19 cellular contexts compared by ENCODE assay signal in genomic region chr6:139546117-139546495, GRCh38.
DNase-seq lines count a peak whose midpoint lies in the region; ATAC-seq and TF ChIP-seq lines count a peak whose summit lies in the region.
"Had no signal": no experiment of that assay in that cellular context is flagged by ENCODE, and none has a peak within 500 bp of the region (broad histone marks: within the 10 kb centered on the region; RNA-seq: fewer than 3 reads in every experiment).

No MANE protein-coding gene starts in this region.

- H3K4me3 ChIP-seq in hepatocyte = no peak overlapping the region
- H3K4me3 ChIP-seq in smooth muscle cell = no peak overlapping the region
- H3K4me3 ChIP-seq: left ventricle myocardium inferior had no signal

- ATAC-seq in SK-N-SH treated with all-trans-retinoic acid at 6 μM for 48 hours (peak; percentile 21; the same call in 2 of the 3 replicates), HG02763 (IDR thresholded peaks at IDR 0.05; ENCODE audit: unreplicated experiment) (no peak)
- ATAC-seq: activated CD4-positive, CD25-positive, alpha-beta regulatory T cell treated with anti-CD3 and anti-CD28 coated beads, Interleukin-2, amount 50 U/mL, for 24 hours had no signal

- H3K4me2 ChIP-seq in hepatocyte = peak overlapping the region; percentile 1
- H3K4me2 ChIP-seq in smooth muscle cell = no peak overlapping the region
- H3K4me2 ChIP-seq: KMS-11 had no signal

- H3K79me2 ChIP-seq in hepatocyte = no peaks in the 10 kb centered on the region
- no peaks in the 10 kb centered on the region for H3K79me2 ChIP-seq in smooth muscle cell (ENCODE audit: low read depth)

- WGBS in hepatocyte (ENCODE audit: low lambda C conversion rate, missing lambda C conversion rate) = 88% methylated on average over 2 of the region's 2 CpGs
- 96% methylated on average over 2 of the region's 2 CpGs for WGBS in smooth muscle cell (ENCODE audit: low lambda C conversion rate)

- H4K20me1 ChIP-seq in hepatocyte (ENCODE audit: insufficient read depth, poor library complexity, severe bottlenecking) (no peaks in the 10 kb centered on the region), smooth muscle cell (ENCODE audit: low read depth) (no peaks in the 10 kb centered on the region)

- no peaks in the 10 kb centered on the region for H3K27me3 ChIP-seq in hepatocyte
- no peaks in the 10 kb centered on the region for H3K27me3 ChIP-seq in smooth muscle cell (ENCODE audit: low read depth)

- H3K9ac ChIP-seq in smooth muscle cell (ENCODE audit: low read depth) = no peak overlapping the region
- H3K9ac ChIP-seq: KMS-11 had no signal

- H2AFZ ChIP-seq in hepatocyte (no peak overlapping the region), smooth muscle cell (ENCODE audit: low read depth) (peak overlapping the region; percentile 85)

- DNase-seq in DMS114 treated with DMSO at 0.1 percent for 48 hours (lab: John Stamatoyannopoulos, UW; ENCODE audit: unreplicated experiment) = peak; percentile 35
- DNase-seq in hepatocyte (ENCODE audit: low spot score) = no peak
- DNase-seq in smooth muscle cell (lab: John Stamatoyannopoulos, UW; ENCODE audit: unreplicated experiment) = no peak
- DNase-seq in NCI-H1417 treated with DMSO at 0.1 percent for 48 hours (lab: John Stamatoyannopoulos, UW) = no peak
- no peak for DNase-seq in midbrain (lab: John Stamatoyannopoulos, UW)
- no peak for DNase-seq in LoVo (ENCODE audit: low spot score)
- DNase-seq: activated CD8-positive, alpha-beta memory T cell treated with anti-CD3 and anti-CD28 coated beads for 24 hours; activated naive CD4-positive, alpha-beta T cell treated with Interleukin-2 at 50 U/mL for 16 hours; activated T-cell treated with anti-CD3 and anti-CD28 coated beads, Interleukin-2, amount 50 U/mL, for 24 hours; central memory CD4-positive, alpha-beta T cell; immature natural killer cell; left ventricle myocardium inferior; NCI-H187; NCI-H774; stimulated activated CD4-positive, alpha-beta T cell treated with anti-CD3 and anti-CD28 coated beads, Interleukin-4, amount 100 ng/mL, for 24 hours had no signal

- no peaks in the 10 kb centered on the region for H3K9me2 ChIP-seq in hepatocyte (replicated peaks; ENCODE audit: insufficient read depth)

- H3K9me3 ChIP-seq in hepatocyte (ENCODE audit: low read depth) (no peaks in the 10 kb centered on the region), smooth muscle cell (replicated peaks; ENCODE audit: low read depth) (no peaks in the 10 kb centered on the region)
- H3K9me3 ChIP-seq: left ventricle myocardium inferior had no signal

- H3K27ac ChIP-seq in hepatocyte (peak overlapping the region; percentile 38), smooth muscle cell (ENCODE audit: low read depth) (no peak overlapping the region)
- H3K27ac ChIP-seq: KMS-11 had no signal

- H3K36me3 ChIP-seq in hepatocyte (replicated peaks; ENCODE audit: insufficient read depth, low read depth) = no peaks in the 10 kb centered on the region
- no peaks in the 10 kb centered on the region for H3K36me3 ChIP-seq in smooth muscle cell (ENCODE audit: low read depth)
- H3K36me3 ChIP-seq: left ventricle myocardium inferior had no signal

- no peak for TF ChIP-seq CTCF in hepatocyte (IDR thresholded peaks at IDR 0.05; ENCODE audit: poor library complexity)
- TF ChIP-seq CTCF in smooth muscle cell (IDR thresholded peaks at IDR 0.05; ENCODE audit: borderline replicate concordance, insufficient read depth, poor library complexity, severe bottlenecking) = no peak

- H3K4me1 ChIP-seq in hepatocyte (ENCODE audit: insufficient read depth) (peaks cover 25% of the 10 kb centered on the region), smooth muscle cell (ENCODE audit: low read depth) (peaks cover 33% of the 10 kb centered on the region)
- H3K4me1 ChIP-seq: left ventricle myocardium inferior had no signal

- H3F3A ChIP-seq in smooth muscle cell (ENCODE audit: low read depth) = peaks cover 3% of the 10 kb centered on the region

TF ChIP-seq in SK-N-SH treated with all-trans-retinoic acid at 6 μM for 48 hours, 23 proteins besides CTCF, POLR2A, EP300 and RAD21:
- TF ChIP-seq ZFP30 (CRISPR knock-in tag; IDR thresholded peaks at IDR 0.05) (no peak), ZC3H10 (CRISPR knock-in tag; IDR thresholded peaks at IDR 0.05) (0 out of 2 replicates have a peak, but pooled peaks have one; percentile 50), OSR1 (CRISPR knock-in tag; IDR thresholded peaks at IDR 0.05) (no peak), ISL1 (CRISPR knock-in tag; IDR thresholded peaks at IDR 0.05) (peak; percentile 67)
- TF ChIP-seq, protein P1, sequence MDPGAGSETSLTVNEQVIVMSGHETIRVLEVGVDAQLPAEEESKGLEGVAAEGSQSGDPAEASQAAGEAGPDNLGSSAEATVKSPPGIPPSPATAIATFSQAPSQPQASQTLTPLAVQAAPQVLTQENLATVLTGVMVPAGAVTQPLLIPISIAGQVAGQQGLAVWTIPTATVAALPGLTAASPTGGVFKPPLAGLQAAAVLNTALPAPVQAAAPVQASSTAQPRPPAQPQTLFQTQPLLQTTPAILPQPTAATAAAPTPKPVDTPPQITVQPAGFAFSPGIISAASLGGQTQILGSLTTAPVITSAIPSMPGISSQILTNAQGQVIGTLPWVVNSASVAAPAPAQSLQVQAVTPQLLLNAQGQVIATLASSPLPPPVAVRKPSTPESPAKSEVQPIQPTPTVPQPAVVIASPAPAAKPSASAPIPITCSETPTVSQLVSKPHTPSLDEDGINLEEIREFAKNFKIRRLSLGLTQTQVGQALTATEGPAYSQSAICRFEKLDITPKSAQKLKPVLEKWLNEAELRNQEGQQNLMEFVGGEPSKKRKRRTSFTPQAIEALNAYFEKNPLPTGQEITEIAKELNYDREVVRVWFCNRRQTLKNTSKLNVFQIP (CRISPR knock-in tag; IDR thresholded peaks at IDR 0.05; ENCODE audit: borderline replicate concordance, low read depth) = no peak
- TF ChIP-seq, protein P2, sequence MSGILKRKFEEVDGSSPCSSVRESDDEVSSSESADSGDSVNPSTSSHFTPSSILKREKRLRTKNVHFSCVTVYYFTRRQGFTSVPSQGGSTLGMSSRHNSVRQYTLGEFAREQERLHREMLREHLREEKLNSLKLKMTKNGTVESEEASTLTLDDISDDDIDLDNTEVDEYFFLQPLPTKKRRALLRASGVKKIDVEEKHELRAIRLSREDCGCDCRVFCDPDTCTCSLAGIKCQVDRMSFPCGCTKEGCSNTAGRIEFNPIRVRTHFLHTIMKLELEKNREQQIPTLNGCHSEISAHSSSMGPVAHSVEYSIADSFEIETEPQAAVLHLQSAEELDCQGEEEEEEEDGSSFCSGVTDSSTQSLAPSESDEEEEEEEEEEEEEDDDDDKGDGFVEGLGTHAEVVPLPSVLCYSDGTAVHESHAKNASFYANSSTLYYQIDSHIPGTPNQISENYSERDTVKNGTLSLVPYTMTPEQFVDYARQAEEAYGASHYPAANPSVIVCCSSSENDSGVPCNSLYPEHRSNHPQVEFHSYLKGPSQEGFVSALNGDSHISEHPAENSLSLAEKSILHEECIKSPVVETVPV (CRISPR knock-in tag; IDR thresholded peaks at IDR 0.05) = no peak
TF ChIP-seq in SK-N-SH treated with all-trans-retinoic acid at 6 μM for 48 hours: peak in this region for 2.
